Comparison of ENCODE assay signal across 16 cellular contexts in genomic region chr18:13019301-13019700, GRCh38. TPM values are rescaled to one million over a fixed set of nuclear protein-coding genes. Genes with fewer than 3 reads are reported as not detected.
DNase-seq lines count a peak whose midpoint lies in the region; ATAC-seq, FAIRE-seq and TF ChIP-seq lines count a peak whose summit lies in the region.
"Had no signal": no experiment of that assay in that cellular context is flagged by ENCODE, and none has a peak within 500 bp of the region (broad histone marks: within the 10 kb centered on the region; RNA-seq: fewer than 3 reads in every experiment).

No MANE protein-coding gene starts in this region.

- no peaks in the 10 kb centered on the region for H3K27me3 ChIP-seq in prostate gland (replicated peaks; ENCODE audit: insufficient read depth)

- no peaks in the 10 kb centered on the region for H3K4me1 ChIP-seq in prostate gland (replicated peaks)

- ATAC-seq in GM18870 (IDR thresholded peaks at IDR 0.05; ENCODE audit: unreplicated experiment): peak; percentile 73
- ATAC-seq in HG03460 (IDR thresholded peaks at IDR 0.05; ENCODE audit: unreplicated experiment): no peak
- ATAC-seq: right cardiac atrium had no signal

- no peak overlapping the region for H3K27ac ChIP-seq in prostate gland
- H3K27ac ChIP-seq: KMS-11 had no signal

- TF ChIP-seq POLR2A in prostate gland (IDR thresholded peaks at IDR 0.05): no peak

- no peak for FAIRE-seq in RCC 7860 (lab: Jason Lieb, UNC)
- FAIRE-seq: GM12891 had no signal

- intact Hi-C loops in prostate gland (cut with DNase I): no loop called here

- no peaks in the 10 kb centered on the region; the same call in 1 of the 2 replicates for H3K27me3 Mint-ChIP-seq in HFFc6 (ENCODE audit: insufficient read depth)

- H3K4me3 Mint-ChIP-seq in HFFc6: no peak overlapping the region

- peaks cover 3% of the 10 kb centered on the region; the same call in 1 of the 2 replicates for H3K9me3 Mint-ChIP-seq in HFFc6

- H3K9me3 ChIP-seq in prostate gland: no peaks in the 10 kb centered on the region

- H3K36me3 Mint-ChIP-seq in HFFc6 (ENCODE audit: low read depth): peaks cover 52% of the 10 kb centered on the region

- 65% methylated on average over 3 of the region's 3 CpGs for WGBS in prostate gland

- DNase-seq in HFFc6: peak; percentile 6
- DNase-seq in M059J (ENCODE audit: low read depth): peak; percentile 27
- peak; percentile 29 for DNase-seq in iris pigment epithelial cell (ENCODE audit: low read depth)
- DNase-seq in RCC 7860 (ENCODE audit: low spot score): no peak
- no peak for DNase-seq in prostate gland (ENCODE audit: low spot score)
- DNase-seq: activated naive CD4-positive, alpha-beta T cell treated with Interleukin-2 at 50 U/mL for 16 hours; foreskin fibroblast; NCI-H146; NCI-H446; right cardiac atrium; stimulated activated CD4-positive, alpha-beta T cell treated with anti-CD3 and anti-CD28 coated beads, Interleukin-1b, Interleukin-23, amount 100 ng/mL, for 48 hours; trophoblast cell had no signal

- peak overlapping the region; percentile 54; the same call in 1 of the 2 replicates for H3K27ac Mint-ChIP-seq in HFFc6

- no peak overlapping the region for H3K4me3 ChIP-seq in prostate gland

- H3K4me1 Mint-ChIP-seq in HFFc6 (ENCODE audit: low read depth): peaks cover 10% of the 10 kb centered on the region

- TF ChIP-seq CTCF in HFFc6 (IDR thresholded peaks at IDR 0.05) (no peak), prostate gland (IDR thresholded peaks at IDR 0.05) (no peak)

- no peaks in the 10 kb centered on the region for H3K36me3 ChIP-seq in prostate gland

RNA-seq across cellular contexts. Expression of gene CEP192, which starts 28.1 kb away (rescaled TPM):
- 10 to 100 TPM; 15.1 to 21.0 (median 18.4) TPM for total RNA-seq in HFFc6 (2021; fragmentation: NEBNext Ultra II Directional; extraction: Animal tissue kit (Norgen Biotek cat#: 25700))
- total RNA-seq in M059J (2014; rRNA removed; shearing (Covaris generic)): 22.8 and 26.1 TPM in 2 replicates
- 10 to 100 TPM; 17.2 to 37.3 TPM for total RNA-seq in prostate gland

Comparison
In these comparisons a context has a peak if more than half of its experiments do, and no peak if none do; other contexts are left out.
1. DNase-seq: peak in HFFc6 (single experiment), M059J (single experiment) and iris pigment epithelial cell (single experiment); none in RCC 7860 (single experiment) and prostate gland (single experiment).